In genomic region chr10:12483996-12484944, GRCh38 we compare ENCODE assay signal across 9 cellular contexts.
DNase-seq lines count a peak whose midpoint lies in the region; ATAC-seq and TF ChIP-seq lines count a peak whose summit lies in the region.
"Had no signal": no experiment of that assay in that cellular context is flagged by ENCODE, and none has a peak within 500 bp of the region (broad histone marks: within the 10 kb centered on the region; RNA-seq: fewer than 3 reads in every experiment).

No MANE protein-coding gene starts in this region.

- in situ Hi-C loops in gastrocnemius medialis (cut with MboI; ENCODE audit: low sequenced_read_pairs in 4 of 4): no loop called here

- TF ChIP-seq POLR2A in gastrocnemius medialis (IDR thresholded peaks at IDR 0.05) (no peak), adrenal gland (IDR thresholded peaks at IDR 0.05) (no peak)

- 83 to 92% (median 89%) methylated on average over 23 to 24 of the region's 24 CpGs for WGBS in adrenal gland, 4 donors

- peak; percentile 32 for DNase-seq in GM19240 (ENCODE audit: insufficient read length, low spot score)
- DNase-seq in cerebellar nuclear complex (lab: John Stamatoyannopoulos, UW): peak; percentile 20 to 28
- no peak for DNase-seq in gastrocnemius medialis
- no peak for DNase-seq in OCI-M1 (lab: John Stamatoyannopoulos, UW)
- no peak for DNase-seq in adrenal gland
- DNase-seq: erythroblast had no signal

- ATAC-seq in HG03460 (IDR thresholded peaks at IDR 0.05; ENCODE audit: unreplicated experiment): peak; percentile 43
- peak in 1 of 2 donors; percentile 51 for ATAC-seq in gastrocnemius medialis
- ATAC-seq in HG03139 (IDR thresholded peaks at IDR 0.05; ENCODE audit: unreplicated experiment): no peak
- ATAC-seq in HG02759 (IDR thresholded peaks at IDR 0.05; ENCODE audit: unreplicated experiment): no peak

- no peak for TF ChIP-seq CTCF in gastrocnemius medialis (IDR thresholded peaks at IDR 0.05 in 4 of 5, conservative IDR thresholded peaks at IDR 0.05 in 1 of 5)
- no peak for TF ChIP-seq CTCF in adrenal gland (IDR thresholded peaks at IDR 0.05)

- H3K27ac ChIP-seq in gastrocnemius medialis (peak overlapping the region; percentile 46 to 72 (median 50)), adrenal gland (no peak overlapping the region)

- H3K36me3 ChIP-seq in gastrocnemius medialis (no peaks in the 10 kb centered on the region), adrenal gland (replicated peaks in 1 of 2) (no peaks in the 10 kb centered on the region)

- H3K9me3 ChIP-seq in gastrocnemius medialis: no peaks in the 10 kb centered on the region
- H3K9me3 ChIP-seq in adrenal gland (replicated peaks in 1 of 3): no peaks in the 10 kb centered on the region

- no peaks in the 10 kb centered on the region for H3K27me3 ChIP-seq in gastrocnemius medialis
- no peaks in the 10 kb centered on the region for H3K27me3 ChIP-seq in adrenal gland

- H3K4me1 ChIP-seq in gastrocnemius medialis (peaks cover 0 to 6% of the 10 kb centered on the region in 2 donors), adrenal gland (replicated peaks in 1 of 2) (no peaks in the 10 kb centered on the region)

- peak overlapping the region in 1 of 4 donors; percentile 35 for H3K4me3 ChIP-seq in gastrocnemius medialis
- no peak overlapping the region for H3K4me3 ChIP-seq in adrenal gland

- intact Hi-C loops in gastrocnemius medialis (cut with DNase I; ENCODE audit: low total_unique reads) (no loop called here), adrenal gland (cut with DNase I) (no loop called here)

Comparison
In these comparisons a context has a peak if more than half of its experiments do, and no peak if none do; other contexts are left out.
1. DNase-seq: peak in GM19240 (single experiment) and cerebellar nuclear complex (2 of 2); none in gastrocnemius medialis (0 of 2), OCI-M1 (single experiment) and adrenal gland (0 of 7).
2. H3K27ac ChIP-seq: peak in gastrocnemius medialis (4 of 4); none in adrenal gland (0 of 5).